Comparison of ENCODE assay signal across 26 cellular contexts in genomic region chr15:95205101-95205500, GRCh38.
"Had no signal": no experiment of that assay in that cellular context is flagged by ENCODE, and none has a peak within 500 bp of the region (broad histone marks: within the 10 kb centered on the region; RNA-seq: fewer than 3 reads in every experiment).

No MANE protein-coding gene starts in this region.

- H3K27me3 Mint-ChIP-seq: memory B cell, naive B cell had no signal

- ATAC-seq: effector memory CD8-positive, alpha-beta T cell; gastrocnemius medialis; heart right ventricle; left cardiac atrium; left lung; left ventricle myocardium superior; lower lobe of right lung; mucosa of descending colon had no signal

- H3K4me1 Mint-ChIP-seq: memory B cell, naive B cell had no signal

- H3K36me3 ChIP-seq: esophagus muscularis mucosa, gastrocnemius medialis, heart right ventricle, left lung, lower lobe of right lung had no signal

- H3K27me3 ChIP-seq: esophagus muscularis mucosa, gastrocnemius medialis, heart right ventricle, left lung had no signal

- H3K36me3 Mint-ChIP-seq: memory B cell had no signal

- H3K4me3 ChIP-seq: coronary artery, dorsolateral prefrontal cortex, esophagus muscularis mucosa, gastrocnemius medialis, heart right ventricle, left lung, lower lobe of right lung, mucosa of descending colon had no signal

- DNase-seq: dermis blood vessel endothelial cell; dorsolateral prefrontal cortex; effector CD8-positive, alpha-beta T cell; effector memory CD8-positive, alpha-beta T cell; endodermal cell; erythroblast; foreskin melanocyte; gastrocnemius medialis; glutamatergic neuron; head of caudate nucleus; heart right ventricle; hippocampal formation; left cardiac atrium; left lung; left ventricle myocardium superior; lower lobe of right lung; mesendoderm; mucosa of descending colon; naive B cell had no signal

- FAIRE-seq: colon, endometrium, islet of Langerhans, keratinocyte had no signal

- H3K4me3 Mint-ChIP-seq: effector memory CD8-positive, alpha-beta T cell; endodermal cell; memory B cell; naive B cell had no signal

- H3K27ac Mint-ChIP-seq: effector memory CD8-positive, alpha-beta T cell; endodermal cell; memory B cell; naive B cell had no signal
